In the genomic region with DNA sequence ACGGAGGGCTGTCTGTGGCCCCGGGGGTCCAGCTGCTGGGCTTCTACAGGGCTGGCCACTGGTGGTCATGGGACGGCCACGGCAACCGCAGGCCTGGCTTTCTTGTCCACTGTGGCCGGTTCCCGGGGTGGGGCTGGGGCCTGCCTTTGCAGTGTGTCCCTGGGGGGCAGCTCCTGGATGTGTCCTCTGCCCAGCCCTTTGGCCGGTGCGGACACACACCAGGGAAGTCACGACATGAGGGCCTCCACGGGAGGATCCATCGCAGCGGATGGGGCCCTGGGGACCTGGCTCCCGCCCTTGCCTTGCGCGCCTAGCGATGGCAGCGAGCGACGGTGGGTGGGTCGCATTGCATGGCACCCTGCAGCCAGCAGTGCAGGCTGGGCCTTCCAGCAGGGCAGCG, we compare ENCODE assay signal across 30 cellular contexts. TPM values are rescaled to one million over a fixed set of nuclear protein-coding genes. Genes with fewer than 3 reads are reported as not detected.
DNase-seq lines count a peak whose midpoint lies in the region; ATAC-seq and TF ChIP-seq lines count a peak whose summit lies in the region.
"Had no signal": no experiment of that assay in that cellular context is flagged by ENCODE, and none has a peak within 500 bp of the region (broad histone marks: within the 10 kb centered on the region; RNA-seq: fewer than 3 reads in every experiment).

No MANE protein-coding gene starts in this region.

- CTCF ChIA-PET in RWPE1 (lab: Yijun Ruan, JAX), result no interaction called here

- TF ChIP-seq CTCF in tibial nerve (IDR thresholded peaks at IDR 0.05) (no peak), RWPE1 (conservative IDR thresholded peaks at IDR 0.05; ENCODE audit: low read depth) (no peak)

- H3K4me1 ChIP-seq in tibial nerve, result peaks cover 0 to 6% (median 0%) of the 10 kb centered on the region in 4 donors
- H3K4me1 ChIP-seq: BE2C, HAP-1, SJCRH30 had no signal

- no peak for TF ChIP-seq POLR2A in tibial nerve (IDR thresholded peaks at IDR 0.05)

- H3K4me1 Mint-ChIP-seq in activated T-cell treated with anti-CD3 and anti-CD28 coated beads, Interleukin-2, amount 50 U/mL, for 24 hours (ENCODE audit: low read depth), result no peaks in the 10 kb centered on the region
- H3K4me1 Mint-ChIP-seq in activated T-cell treated with anti-CD3 and anti-CD28 coated beads, Interleukin-2, amount 50 U/mL, for 4 hours (ENCODE audit: low read depth), result no peaks in the 10 kb centered on the region

- TF ChIP-seq EP300 in tibial nerve (IDR thresholded peaks at IDR 0.05), result no peak

- H3K36me3 ChIP-seq in tibial nerve, result peaks cover 0 to 100% (median 13%) of the 10 kb centered on the region in 3 donors
- H3K36me3 ChIP-seq: BE2C, SJCRH30 had no signal

- POLR2A ChIA-PET in RWPE1 (lab: Yijun Ruan, JAX; ENCODE audit: low non-redundant PET), result no interaction called here

- no peak overlapping the region for H3K4me3 ChIP-seq in tibial nerve
- H3K4me3 ChIP-seq: GM23248, HAP-1, SJCRH30 had no signal

- peak overlapping the region; percentile 33 for H3K27ac Mint-ChIP-seq in activated T-cell treated with anti-CD3 and anti-CD28 coated beads, Interleukin-2, amount 50 U/mL, for 24 hours
- H3K27ac Mint-ChIP-seq: HFFc6 had no signal

- H3K9me3 ChIP-seq in tibial nerve, result no peaks in the 10 kb centered on the region
- H3K9me3 ChIP-seq: BE2C, HAP-1, SJCRH30 had no signal

- H3K27ac ChIP-seq in layer of hippocampus (ENCODE audit: low read depth, low read length), result peak overlapping the region; percentile 17
- peak overlapping the region in 3 of 4 donors; percentile 5 to 74 (median 36) for H3K27ac ChIP-seq in tibial nerve
- H3K27ac ChIP-seq in RWPE1, result no peak overlapping the region
- H3K27ac ChIP-seq: 22Rv1, GM23248, SJCRH30 had no signal

- H3K4me3 Mint-ChIP-seq in activated T-cell treated with anti-CD3 and anti-CD28 coated beads, Interleukin-2, amount 50 U/mL, for 24 hours, result no peak overlapping the region
- no peak overlapping the region for H3K4me3 Mint-ChIP-seq in activated T-cell treated with anti-CD3 and anti-CD28 coated beads, Interleukin-2, amount 50 U/mL, for 4 hours
- H3K4me3 Mint-ChIP-seq: HFFc6 had no signal

- peaks cover 73% of the 10 kb centered on the region for H3K36me3 Mint-ChIP-seq in activated T-cell treated with anti-CD3 and anti-CD28 coated beads, Interleukin-2, amount 50 U/mL, for 24 hours (ENCODE audit: low read depth)
- peaks cover 4% of the 10 kb centered on the region for H3K36me3 Mint-ChIP-seq in activated T-cell treated with anti-CD3 and anti-CD28 coated beads, Interleukin-2, amount 50 U/mL, for 4 hours (ENCODE audit: insufficient read depth)

- 73 to 85% methylated on average over 2 to 19 of the region's 22 CpGs for WGBS in tibial nerve, 2 donors

- ATAC-seq in activated T-cell treated with anti-CD3 and anti-CD28 coated beads, Interleukin-2, amount 50 U/mL, for 4 hours, result no peak
- ATAC-seq: PC-3, Right ventricle myocardium inferior, SK-N-SH treated with all-trans-retinoic acid at 6 μM for 48 hours had no signal

- DNase-seq in activated T-cell treated with anti-CD3 and anti-CD28 coated beads, Interleukin-2, amount 50 U/mL, for 24 hours, result no peak
- no peak for DNase-seq in activated T-cell treated with anti-CD3 and anti-CD28 coated beads, Interleukin-2, amount 50 U/mL, for 4 hours
- DNase-seq in tibial nerve (ENCODE audit: low spot score in 2 of 2) (no peak), RWPE1 (ENCODE audit: low spot score) (no peak), MV-4-11 (lab: John Stamatoyannopoulos, UW) (no peak)
- DNase-seq: ACHN; BE2C; DMS153; DND-41; GM23248; HFFc6; KBM-7; NCI-H1105 treated with DMSO at 0.1 percent for 48 hours; NCI-H146; NCI-H1930; NCI-H2107; NCI-H446; NCI-H524 treated with DMSO at 0.1 percent for 48 hours; NCI-H774; NK-92 treated with Interleukin-12 subunit alpha and Interleukin-12 subunit beta, amount 100 ng/mL, for 24 hours; PC-3; SJCRH30 had no signal

- no peaks in the 10 kb centered on the region for H3K27me3 Mint-ChIP-seq in activated T-cell treated with anti-CD3 and anti-CD28 coated beads, Interleukin-2, amount 50 U/mL, for 24 hours
- no peaks in the 10 kb centered on the region for H3K27me3 Mint-ChIP-seq in activated T-cell treated with anti-CD3 and anti-CD28 coated beads, Interleukin-2, amount 50 U/mL, for 4 hours (ENCODE audit: low read depth)

- H3K27me3 ChIP-seq in layer of hippocampus (ENCODE audit: control insufficient read depth, insufficient read depth, low read length) (no peaks in the 10 kb centered on the region), tibial nerve (no peaks in the 10 kb centered on the region)
- H3K27me3 ChIP-seq: BE2C, SJCRH30 had no signal

- no peaks in the 10 kb centered on the region for H3K9me3 Mint-ChIP-seq in activated T-cell treated with anti-CD3 and anti-CD28 coated beads, Interleukin-2, amount 50 U/mL, for 24 hours
- no peaks in the 10 kb centered on the region for H3K9me3 Mint-ChIP-seq in activated T-cell treated with anti-CD3 and anti-CD28 coated beads, Interleukin-2, amount 50 U/mL, for 4 hours
- H3K9me3 Mint-ChIP-seq: HFFc6 had no signal

RNA-seq across cellular contexts. Expression of gene PFKL, which starts 18.0 kb away (rescaled TPM):
- total RNA-seq in activated T-cell treated with anti-CD3 and anti-CD28 coated beads, Interleukin-2, amount 50 U/mL, for 4 hours, result 100 to 1,000 TPM; 102 to 122 (median 116) TPM
- total RNA-seq in tibial nerve, result 100 to 1,000 TPM in 3 of 4 donors, 10 to 100 TPM in 1; 94.6 to 155 (median 141) TPM

RNA-seq across cellular contexts. Expression of gene CFAP410, which starts 21.3 kb away (rescaled TPM):
- 10 to 100 TPM; 30.2 to 32.7 (median 30.5) TPM for total RNA-seq in activated T-cell treated with anti-CD3 and anti-CD28 coated beads, Interleukin-2, amount 50 U/mL, for 4 hours
- total RNA-seq in tibial nerve, result 10 to 100 TPM; 38.0 to 69.8 (median 61.2) TPM

RNA-seq across cellular contexts. Expression of gene AIRE, which starts 32.2 kb away (rescaled TPM):
- total RNA-seq in activated T-cell treated with anti-CD3 and anti-CD28 coated beads, Interleukin-2, amount 50 U/mL, for 4 hours, result not detected
- under 1 TPM in 1 of 4 donors, not detected in 3; 0.30 TPM for total RNA-seq in tibial nerve
- total RNA-seq: GM23248, HT1080, LHCN-M2, MCF 10A, PC-3, Right ventricle myocardium inferior had no signal

RNA-seq across cellular contexts. Expression of gene TRPM2, which starts 35.5 kb away (rescaled TPM):
- 10 to 100 TPM in 1 of 3 donors, 1 to 10 TPM in 1, under 1 TPM in 1; 0.95 to 21.6 (median 2.5) TPM for total RNA-seq in activated T-cell treated with anti-CD3 and anti-CD28 coated beads, Interleukin-2, amount 50 U/mL, for 4 hours
- 10 to 100 TPM in 1 of 4 donors, 1 to 10 TPM in 3; 4.9 to 10.3 (median 7.8) TPM for total RNA-seq in tibial nerve
- total RNA-seq: LHCN-M2 had no signal

RNA-seq across cellular contexts. Expression of gene DNMT3L, which starts 56.2 kb away (rescaled TPM):
- not detected for total RNA-seq in activated T-cell treated with anti-CD3 and anti-CD28 coated beads, Interleukin-2, amount 50 U/mL, for 4 hours
- not detected for total RNA-seq in tibial nerve
- total RNA-seq: GM23248, HFFc6, HT1080, LHCN-M2, MCF 10A, PC-3, Right ventricle myocardium inferior, SJCRH30 had no signal
